8 cellular contexts compared by ENCODE assay signal in the genomic region with DNA sequence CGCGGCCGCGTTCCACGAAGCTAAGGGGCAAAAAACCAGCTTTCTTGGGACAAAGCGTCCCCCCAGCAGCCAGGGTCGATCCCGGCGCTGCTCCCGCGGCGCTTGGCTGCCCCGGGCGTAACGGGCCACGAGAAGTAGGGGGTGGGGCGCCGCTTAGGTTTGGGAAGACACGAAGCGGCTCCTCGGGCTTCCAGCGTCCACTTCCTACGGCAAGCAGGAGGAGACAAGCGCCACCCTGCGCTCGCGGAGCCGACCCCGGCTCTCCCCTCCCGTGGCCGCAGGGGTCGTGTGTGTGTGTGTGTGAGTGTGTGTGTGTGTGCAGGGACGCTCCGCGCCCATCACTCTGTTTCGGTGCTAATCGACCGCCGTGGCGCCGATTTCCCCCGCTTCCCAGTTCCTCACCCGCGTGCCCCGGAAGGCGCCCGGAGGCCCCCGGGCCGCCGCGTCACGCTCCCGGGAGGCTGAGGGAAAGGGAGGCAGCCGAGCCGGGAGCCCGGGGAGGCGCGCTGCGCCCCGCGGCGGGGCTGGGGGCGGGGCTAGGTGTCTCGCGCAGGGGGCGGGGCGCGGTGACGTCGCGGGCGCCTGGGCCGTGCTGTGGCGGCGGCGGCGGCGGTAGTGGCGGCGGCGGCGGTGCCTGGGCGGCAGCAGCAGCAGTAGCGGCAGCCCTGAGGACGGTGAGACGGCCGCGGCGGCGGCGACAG. TPM values are rescaled to one million over a fixed set of nuclear protein-coding genes. Genes with fewer than 3 reads are reported as not detected.
DNase-seq lines count a peak whose midpoint lies in the region; ATAC-seq and TF ChIP-seq lines count a peak whose summit lies in the region.

A gene (plus strand): TSS at position 575 of the 701 bp plus-strand sequence. CDS start 36,681 bp downstream, outside the sequence.

- no peaks in the 10 kb centered on the region for H3K9me3 Mint-ChIP-seq in CD4-positive, CD25-positive, alpha-beta regulatory T cell
- no peaks in the 10 kb centered on the region for H3K9me3 Mint-ChIP-seq in endothelial cell (ENCODE audit: unreplicated experiment)
- no peaks in the 10 kb centered on the region for H3K9me3 Mint-ChIP-seq in mesothelial cell of epicardium

- H3K36me3 ChIP-seq in CD4-positive, CD25-positive, alpha-beta regulatory T cell (ENCODE audit: control insufficient read depth, insufficient read depth, low read length), result no peaks in the 10 kb centered on the region

- peak within 1 kb of the TSS; percentile 76 for H3K27ac ChIP-seq in CD4-positive, CD25-positive, alpha-beta regulatory T cell (ENCODE audit: insufficient read depth, low read length, poor library complexity, severe bottlenecking)

- H3K36me3 Mint-ChIP-seq in CD4-positive, CD25-positive, alpha-beta regulatory T cell, result no peaks in the 10 kb centered on the region
- H3K36me3 Mint-ChIP-seq in endothelial cell (ENCODE audit: low read depth, unreplicated experiment) (peaks cover 11% of the 10 kb centered on the region), mesothelial cell of epicardium (no peaks in the 10 kb centered on the region)

- peaks cover 22% of the 10 kb centered on the region for H3K4me1 ChIP-seq in CD4-positive, CD25-positive, alpha-beta regulatory T cell (ENCODE audit: control insufficient read depth, insufficient read depth, low read length, poor library complexity, severe bottlenecking)

- H3K27me3 ChIP-seq in CD4-positive, CD25-positive, alpha-beta regulatory T cell (ENCODE audit: control insufficient read depth, insufficient read depth, low read length), result no peaks in the 10 kb centered on the region

- H3K9me3 ChIP-seq in CD4-positive, CD25-positive, alpha-beta regulatory T cell (ENCODE audit: control insufficient read depth in 2 of 2, low read length in 2 of 2), result no peaks in the 10 kb centered on the region

- no peak for TF ChIP-seq CTCF in endothelial cell (IDR thresholded peaks at IDR 0.05; ENCODE audit: unreplicated experiment)
- TF ChIP-seq CTCF in mesothelial cell of epicardium (IDR thresholded peaks at IDR 0.05; ENCODE audit: unreplicated experiment), result no peak

- peaks cover 14 to 48% (median 29%) of the 10 kb centered on the region in 4 donors for H3K4me1 Mint-ChIP-seq in CD4-positive, CD25-positive, alpha-beta regulatory T cell
- H3K4me1 Mint-ChIP-seq in endothelial cell (ENCODE audit: unreplicated experiment) (peaks cover 36% of the 10 kb centered on the region), mesothelial cell of epicardium (peaks cover 36% of the 10 kb centered on the region)

- H3K27ac Mint-ChIP-seq in CD4-positive, CD25-positive, alpha-beta regulatory T cell, result peak within 1 kb of the TSS; percentile 89 to 99 (median 98)
- H3K27ac Mint-ChIP-seq in endothelial cell (ENCODE audit: unreplicated experiment) (peak within 1 kb of the TSS; percentile 94), mesothelial cell of epicardium (peak within 1 kb of the TSS; percentile 95)

- peak; percentile 85 to 86 for ATAC-seq in CD4-positive, CD25-positive, alpha-beta regulatory T cell (ENCODE audit: low read depth in 2 of 2)
- peak; percentile 83 for ATAC-seq in GM19438 (IDR thresholded peaks at IDR 0.05; ENCODE audit: low read depth, unreplicated experiment)

- H3K4me3 Mint-ChIP-seq in CD4-positive, CD25-positive, alpha-beta regulatory T cell, result peak within 1 kb of the TSS; percentile 94 to 99 (median 96)
- H3K4me3 Mint-ChIP-seq in endothelial cell (ENCODE audit: unreplicated experiment), result peak within 1 kb of the TSS; percentile 100
- peak within 1 kb of the TSS; percentile 87 for H3K4me3 Mint-ChIP-seq in mesothelial cell of epicardium

- peak within 1 kb of the TSS; percentile 84 for H3K4me3 ChIP-seq in CD4-positive, CD25-positive, alpha-beta regulatory T cell (ENCODE audit: low read depth, low read length)

- peaks cover 6% of the 10 kb centered on the region for H3K27me3 Mint-ChIP-seq in CD4-positive, CD25-positive, alpha-beta regulatory T cell
- H3K27me3 Mint-ChIP-seq in endothelial cell (ENCODE audit: unreplicated experiment), result peaks cover 9% of the 10 kb centered on the region
- no peaks in the 10 kb centered on the region for H3K27me3 Mint-ChIP-seq in mesothelial cell of epicardium (ENCODE audit: low read depth)

- DNase-seq in CD4-positive, CD25-positive, alpha-beta regulatory T cell, result peak; percentile 81 to 86 (median 82)
- DNase-seq in HPDE6-E6E7 (ENCODE audit: extremely low spot score) (peak; percentile 84), NOMO-1 treated with DMSO at 0.1 percent for 48 hours (lab: John Stamatoyannopoulos, UW; ENCODE audit: unreplicated experiment) (peak; percentile 60), endothelial cell (ENCODE audit: low spot score) (peak; percentile 88), mesothelial cell of epicardium (ENCODE audit: low spot score in 2 of 2, unreplicated experiment in 2 of 2) (peak; percentile 83 to 90)
- DNase-seq in activated CD8-positive, alpha-beta memory T cell treated with anti-CD3 and anti-CD28 coated beads, Interleukin-2, amount 50 U/mL, for 48 hours, result peak; percentile 93
- DNase-seq in stimulated activated CD8-positive, alpha-beta memory T cell treated with anti-CD3 and anti-CD28 coated beads, Interleukin-15, amount 100 ng/mL, for 4 hours (ENCODE audit: low read depth in 2 of 2), result peak; percentile 55 to 74

RNA-seq across cellular contexts. Expression of the gene that starts here (rescaled TPM):
- 46.5 TPM for total RNA-seq in CD4-positive, CD25-positive, alpha-beta regulatory T cell
- polyA plus RNA-seq in CD4-positive, CD25-positive, alpha-beta regulatory T cell, result 1 to 10 TPM; 5.7 to 7.7 (median 7.1) TPM
- 57.9 TPM for total RNA-seq in endothelial cell (ENCODE audit: unreplicated experiment)
- total RNA-seq in mesothelial cell of epicardium, result 65.6 to 69.0 TPM (median 66.1 TPM) in 3 replicates

Comparison
In these comparisons a context has a peak if more than half of its experiments do, and no peak if none do; other contexts are left out.
1. Peak in every context shown above with its lines: DNase-seq, ATAC-seq, H3K4me3 ChIP-seq and H3K27ac ChIP-seq.